In the genomic region with DNA sequence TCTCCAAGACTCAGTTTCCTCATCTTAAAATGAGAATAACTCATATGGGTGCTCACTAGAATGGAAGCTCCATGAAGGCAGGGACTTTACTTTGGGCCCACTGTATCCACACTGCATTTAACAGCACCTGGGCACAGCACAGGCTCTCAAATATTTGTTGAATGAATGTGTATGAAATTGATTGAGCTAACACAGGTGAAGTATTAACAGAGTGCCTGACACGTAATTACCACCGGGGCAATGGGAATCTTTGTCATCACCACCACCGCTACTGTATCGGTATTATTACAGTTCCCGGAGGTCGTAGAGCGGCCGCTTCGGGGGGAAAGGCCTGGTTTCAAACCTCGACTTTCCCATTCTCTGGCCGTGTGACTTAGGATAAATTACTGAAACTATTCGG, we compare ENCODE assay signal across 8 cellular contexts. TPM values are rescaled to one million over a fixed set of nuclear protein-coding genes. Genes with fewer than 3 reads are reported as not detected.
A peak's percentile ranks its signal among the peaks of the same experiment; 100 is the strongest.
DNase-seq lines count a peak whose midpoint lies in the region; TF ChIP-seq lines count a peak whose summit lies in the region.

No MANE protein-coding gene starts in this region.

- H3K36me3 Mint-ChIP-seq in activated CD4-positive, alpha-beta T cell treated with anti-CD3 and anti-CD28 coated beads, Interleukin-2, amount 10 ng/mL, durations not matched to agents 7 days and 5 days (ENCODE audit: low read depth): peaks cover 17% of the 10 kb centered on the region
- H3K36me3 Mint-ChIP-seq in activated T-helper 2 cell treated with anti-CD3 and anti-CD28 coated beads, Interferon-gamma antibody, Interleukin-2, Interleukin-4, amounts not matched to agents 10 μg/mL and 5 μg/mL and 100 μg/mL, durations not matched to agents 14 hours and 24 hours and 36 hours (ENCODE audit: low read depth): no peaks in the 10 kb centered on the region

- H3K36me3 ChIP-seq in kidney epithelial cell (ENCODE audit: control insufficient read depth, insufficient read depth, low read length): no peaks in the 10 kb centered on the region

- peaks cover 33% of the 10 kb centered on the region for H3K4me1 Mint-ChIP-seq in activated CD4-positive, alpha-beta T cell treated with anti-CD3 and anti-CD28 coated beads, Interleukin-2, amount 10 ng/mL, durations not matched to agents 7 days and 5 days
- H3K4me1 Mint-ChIP-seq in activated T-helper 2 cell treated with anti-CD3 and anti-CD28 coated beads, Interferon-gamma antibody, Interleukin-2, Interleukin-4, amounts not matched to agents 10 μg/mL and 5 μg/mL and 100 μg/mL, durations not matched to agents 14 hours and 24 hours and 36 hours (ENCODE audit: low read depth): peaks cover 18% of the 10 kb centered on the region

- POLR2A ChIA-PET in activated CD4-positive, alpha-beta T cell treated with anti-CD3 and anti-CD28 coated beads, Interleukin-2, amount 10 ng/mL, durations not matched to agents 7 days and 5 days (lab: Charles Lee): no interaction called here

- H3K27ac Mint-ChIP-seq in activated CD4-positive, alpha-beta T cell treated with anti-CD3 and anti-CD28 coated beads, Interleukin-2, amount 10 ng/mL, durations not matched to agents 7 days and 5 days: no peak overlapping the region
- H3K27ac Mint-ChIP-seq in activated T-helper 2 cell treated with anti-CD3 and anti-CD28 coated beads, Interferon-gamma antibody, Interleukin-2, Interleukin-4, amounts not matched to agents 10 μg/mL and 5 μg/mL and 100 μg/mL, durations not matched to agents 14 hours and 24 hours and 36 hours: no peak overlapping the region

- CTCF ChIA-PET in activated CD4-positive, alpha-beta T cell treated with anti-CD3 and anti-CD28 coated beads, Interleukin-2, amount 10 ng/mL, durations not matched to agents 7 days and 5 days (lab: Charles Lee): interaction anchor here (1.1 kb wide), 1 partner anchor 11 kb away, joined by 3 read pairs; no protein-coding TSS in a partner anchor

- intact Hi-C loops in activated T-helper 2 cell treated with anti-CD3 and anti-CD28 coated beads, Interferon-gamma antibody, Interleukin-2, Interleukin-4, amounts not matched to agents 10 μg/mL and 5 μg/mL and 100 μg/mL, durations not matched to agents 14 hours and 24 hours and 36 hours (cut with micrococcal nuclease): loop anchor here (10.0 kb wide), 1 partner anchor 418 kb away; the partner anchor contains the start of gene POLR3B

- H3K4me3 Mint-ChIP-seq in activated CD4-positive, alpha-beta T cell treated with anti-CD3 and anti-CD28 coated beads, Interleukin-2, amount 10 ng/mL, durations not matched to agents 7 days and 5 days: peak overlapping the region; percentile 97
- peak overlapping the region; percentile 96 for H3K4me3 Mint-ChIP-seq in activated T-helper 2 cell treated with anti-CD3 and anti-CD28 coated beads, Interferon-gamma antibody, Interleukin-2, Interleukin-4, amounts not matched to agents 10 μg/mL and 5 μg/mL and 100 μg/mL, durations not matched to agents 14 hours and 24 hours and 36 hours (ENCODE audit: low read depth)

- peak overlapping the region; percentile 83 for H3K4me3 ChIP-seq in kidney epithelial cell (ENCODE audit: low read depth, low read length)

- H3K9me3 Mint-ChIP-seq in activated CD4-positive, alpha-beta T cell treated with anti-CD3 and anti-CD28 coated beads, Interleukin-2, amount 10 ng/mL, durations not matched to agents 7 days and 5 days: no peaks in the 10 kb centered on the region
- H3K9me3 Mint-ChIP-seq in activated T-helper 2 cell treated with anti-CD3 and anti-CD28 coated beads, Interferon-gamma antibody, Interleukin-2, Interleukin-4, amounts not matched to agents 10 μg/mL and 5 μg/mL and 100 μg/mL, durations not matched to agents 14 hours and 24 hours and 36 hours: no peaks in the 10 kb centered on the region

- H3K27ac ChIP-seq in temporal lobe (ENCODE audit: low read depth, low read length): peak overlapping the region; percentile 96

- TF ChIP-seq CTCF in kidney epithelial cell (IDR thresholded peaks at IDR 0.05; ENCODE audit: insufficient read depth, low read length, poor library complexity, severe bottlenecking) (no peak), GM10266 (IDR thresholded peaks at IDR 0.05; ENCODE audit: control insufficient read depth, insufficient read depth, low read depth, missing control alignments) (no peak)

- DNase-seq in activated CD4-positive, alpha-beta T cell treated with anti-CD3 and anti-CD28 coated beads, Interleukin-2, amount 10 ng/mL, durations not matched to agents 7 days and 5 days: no peak
- DNase-seq in activated CD4-positive, alpha-beta T cell treated with anti-CD3 and anti-CD28 coated beads, Interleukin-2, amount 50 U/mL, for 48 hours: no peak
- no peak for DNase-seq in activated T-helper 2 cell treated with anti-CD3 and anti-CD28 coated beads, Interferon-gamma antibody, Interleukin-2, Interleukin-4, amounts not matched to agents 10 μg/mL and 5 μg/mL and 100 μg/mL, durations not matched to agents 14 hours and 24 hours and 36 hours (ENCODE audit: low spot score)
- DNase-seq in kidney epithelial cell (ENCODE audit: low read depth) (no peak), SK-N-DZ (ENCODE audit: low spot score) (no peak), GM10266 (ENCODE audit: extremely low spot score) (no peak), cerebellar cortex (ENCODE audit: low spot score) (no peak)

- no peaks in the 10 kb centered on the region for H3K27me3 ChIP-seq in kidney epithelial cell (ENCODE audit: control insufficient read depth, insufficient read depth, low read length)

- H3K27me3 Mint-ChIP-seq in activated CD4-positive, alpha-beta T cell treated with anti-CD3 and anti-CD28 coated beads, Interleukin-2, amount 10 ng/mL, durations not matched to agents 7 days and 5 days: peaks cover 14% of the 10 kb centered on the region
- H3K27me3 Mint-ChIP-seq in activated T-helper 2 cell treated with anti-CD3 and anti-CD28 coated beads, Interferon-gamma antibody, Interleukin-2, Interleukin-4, amounts not matched to agents 10 μg/mL and 5 μg/mL and 100 μg/mL, durations not matched to agents 14 hours and 24 hours and 36 hours (ENCODE audit: low read depth): peaks cover 5% of the 10 kb centered on the region

RNA-seq across cellular contexts. Expression of gene RIC8B, which starts 1.2 kb away (rescaled TPM):
- total RNA-seq in activated CD4-positive, alpha-beta T cell treated with anti-CD3 and anti-CD28 coated beads, Interleukin-2, amount 10 ng/mL, durations not matched to agents 7 days and 5 days: 10 to 100 TPM; 13.6 to 14.0 TPM
- total RNA-seq in activated T-helper 2 cell treated with anti-CD3 and anti-CD28 coated beads, Interferon-gamma antibody, Interleukin-2, Interleukin-4, amounts not matched to agents 10 μg/mL and 5 μg/mL and 100 μg/mL, durations not matched to agents 14 hours and 24 hours and 36 hours: 11.4 and 16.4 TPM in 2 replicates
- total RNA-seq in kidney epithelial cell: 8.4 and 11.3 TPM in 2 replicates
- total RNA-seq in temporal lobe: 23.4 TPM
- polyA plus RNA-seq in SK-N-DZ (2014; cell fraction: cytosol; rRNA removed): 10.5 and 17.1 TPM in 2 replicates
- polyA plus RNA-seq in SK-N-DZ (2014; cell fraction: nucleus; rRNA removed): 21.4 and 21.7 TPM in 2 replicates
